7 cellular contexts compared by ENCODE assay signal in genomic region chr6:145756170-145756662, GRCh38.
A peak's percentile ranks its signal among the peaks of the same experiment; 100 is the strongest.
DNase-seq lines count a peak whose midpoint lies in the region; TF ChIP-seq lines count a peak whose summit lies in the region.

No MANE protein-coding gene starts in this region.

- TF ChIP-seq CTCF in epithelial cell of esophagus (IDR thresholded peaks at IDR 0.05; ENCODE audit: insufficient read depth, low read depth, low read length, missing control alignments), result no peak

- peak; percentile 79 for DNase-seq in HCEC 1CT
- peak; percentile 63 for DNase-seq in NCI-H82 treated with DMSO at 0.1 percent for 48 hours (lab: John Stamatoyannopoulos, UW; ENCODE audit: unreplicated experiment)
- peak; percentile 95 for DNase-seq in epithelial cell of esophagus (ENCODE audit: low read depth)
- DNase-seq in skeletal muscle cell (ENCODE audit: low read depth), result peak; percentile 97
- DNase-seq in activated CD4-positive, alpha-beta T cell treated with anti-CD3 and anti-CD28 coated beads for 4 hours, result no peak
- DNase-seq in NAMALWA (ENCODE audit: low spot score), result no peak
- DNase-seq in islet precursor cell, result no peak

- H3K4me3 ChIP-seq in epithelial cell of esophagus (ENCODE audit: low read length) (no peak overlapping the region), skeletal muscle cell (ENCODE audit: low read depth, low read length) (no peak overlapping the region)

Comparison
In these comparisons a context has a peak if more than half of its experiments do, and no peak if none do; other contexts are left out.
1. DNase-seq: peak in HCEC 1CT (single experiment), NCI-H82 treated with DMSO at 0.1 percent for 48 hours (single experiment), epithelial cell of esophagus (single experiment) and skeletal muscle cell (single experiment); none in activated CD4-positive, alpha-beta T cell treated with anti-CD3 and anti-CD28 coated beads for 4 hours (0 of 2), NAMALWA (single experiment) and islet precursor cell (single experiment).